ENCODE assay signal across 8 cellular contexts in the genomic region with DNA sequence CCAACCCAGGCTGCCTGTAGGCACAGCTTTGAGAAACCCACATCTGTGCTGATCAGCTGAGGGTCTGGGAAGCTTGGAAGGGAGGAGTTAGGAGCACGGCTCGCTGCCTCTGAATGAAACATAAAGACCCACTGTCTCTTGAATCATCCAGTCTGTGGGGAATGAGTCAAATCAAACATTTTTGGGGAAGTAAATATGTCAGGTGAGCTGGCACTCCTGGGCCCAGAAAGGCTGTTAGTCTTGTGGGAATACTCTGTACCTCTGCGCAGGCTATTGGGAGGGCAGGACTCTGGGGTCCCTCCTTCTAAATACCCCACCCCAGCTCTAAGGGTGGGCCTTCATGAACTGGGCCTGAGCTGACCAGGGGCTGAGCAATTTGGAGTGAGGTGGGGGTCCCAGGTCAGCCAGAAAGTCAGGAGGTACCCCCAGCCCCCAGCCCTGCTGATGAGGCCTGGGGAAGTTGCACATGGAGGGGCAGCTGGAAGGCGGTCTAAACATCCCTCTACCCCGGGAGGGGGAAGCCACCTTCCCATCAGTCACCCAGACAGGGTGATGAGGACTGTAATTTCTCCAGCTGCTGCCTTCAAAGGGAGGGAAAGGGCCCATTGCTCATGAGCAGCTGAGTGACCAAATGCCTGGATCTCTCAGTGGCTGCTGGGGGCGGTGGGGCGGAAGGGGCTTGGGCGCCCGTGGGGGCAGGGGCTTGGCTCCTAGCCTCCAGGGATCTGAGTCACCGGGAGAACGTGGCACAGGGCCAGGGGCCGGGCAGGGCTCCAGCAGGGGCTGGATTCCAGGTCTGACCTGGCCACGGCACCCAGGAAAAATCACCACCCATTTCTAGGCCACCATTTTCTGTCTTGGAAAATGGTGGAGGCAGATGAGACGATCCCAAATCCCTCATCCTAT. TPM values are rescaled to one million over a fixed set of nuclear protein-coding genes. Genes with fewer than 3 reads are reported as not detected.
A peak's percentile ranks its signal among the peaks of the same experiment; 100 is the strongest.
DNase-seq lines count a peak whose midpoint lies in the region; ATAC-seq and TF ChIP-seq lines count a peak whose summit lies in the region.

No MANE protein-coding gene starts in this region.

- H3K4me3 ChIP-seq in mucosa of descending colon = no peak overlapping the region

- H3K36me3 ChIP-seq in mucosa of descending colon (ENCODE audit: low read depth) = no peaks in the 10 kb centered on the region

- no peaks in the 10 kb centered on the region for H3K4me1 ChIP-seq in mucosa of descending colon (ENCODE audit: low read depth)

- peak; percentile 63 for DNase-seq in GM03348 (ENCODE audit: low spot score)
- DNase-seq in amniotic epithelial cell (ENCODE audit: low read depth) = peak; percentile 71
- peak in 2 of 3 donors; percentile 50 to 64 for DNase-seq in mucosa of descending colon
- DNase-seq in Ammon's horn (ENCODE audit: low spot score) = no peak

- H3K9me3 ChIP-seq in mucosa of descending colon = no peaks in the 10 kb centered on the region

- ATAC-seq in HG03196 (IDR thresholded peaks at IDR 0.05; ENCODE audit: unreplicated experiment) (peak; percentile 43), mucosa of descending colon (peak; percentile 72), GM19324 (IDR thresholded peaks at IDR 0.05; ENCODE audit: low FRiP score, unreplicated experiment) (no peak), HG02623 (IDR thresholded peaks at IDR 0.05; ENCODE audit: unreplicated experiment) (no peak), HG03520 (IDR thresholded peaks at IDR 0.05; ENCODE audit: unreplicated experiment) (no peak)

- intact Hi-C loops in mucosa of descending colon (cut with DNase I, micrococcal nuclease) = no loop called here

- no peak for TF ChIP-seq CTCF in mucosa of descending colon (IDR thresholded peaks at IDR 0.05)

RNA-seq across cellular contexts. Expression of gene FIBCD1, which starts 10.8 kb away (rescaled TPM):
- 10 to 100 TPM in 1 of 3 donors, 1 to 10 TPM in 2; 2.6 to 10.7 (median 7.3) TPM for total RNA-seq in mucosa of descending colon

RNA-seq across cellular contexts. Expression of gene QRFP, which starts 31.6 kb away (rescaled TPM):
- total RNA-seq in mucosa of descending colon = under 1 TPM in 2 of 3 donors, not detected in 1; 0.24 to 0.87 TPM

Comparison
In these comparisons a context has a peak if more than half of its experiments do, and no peak if none do; other contexts are left out.
1. ATAC-seq: peak in HG03196 (single experiment) and mucosa of descending colon (single experiment); none in GM19324 (single experiment), HG02623 (single experiment) and HG03520 (single experiment).